In the genomic region with DNA sequence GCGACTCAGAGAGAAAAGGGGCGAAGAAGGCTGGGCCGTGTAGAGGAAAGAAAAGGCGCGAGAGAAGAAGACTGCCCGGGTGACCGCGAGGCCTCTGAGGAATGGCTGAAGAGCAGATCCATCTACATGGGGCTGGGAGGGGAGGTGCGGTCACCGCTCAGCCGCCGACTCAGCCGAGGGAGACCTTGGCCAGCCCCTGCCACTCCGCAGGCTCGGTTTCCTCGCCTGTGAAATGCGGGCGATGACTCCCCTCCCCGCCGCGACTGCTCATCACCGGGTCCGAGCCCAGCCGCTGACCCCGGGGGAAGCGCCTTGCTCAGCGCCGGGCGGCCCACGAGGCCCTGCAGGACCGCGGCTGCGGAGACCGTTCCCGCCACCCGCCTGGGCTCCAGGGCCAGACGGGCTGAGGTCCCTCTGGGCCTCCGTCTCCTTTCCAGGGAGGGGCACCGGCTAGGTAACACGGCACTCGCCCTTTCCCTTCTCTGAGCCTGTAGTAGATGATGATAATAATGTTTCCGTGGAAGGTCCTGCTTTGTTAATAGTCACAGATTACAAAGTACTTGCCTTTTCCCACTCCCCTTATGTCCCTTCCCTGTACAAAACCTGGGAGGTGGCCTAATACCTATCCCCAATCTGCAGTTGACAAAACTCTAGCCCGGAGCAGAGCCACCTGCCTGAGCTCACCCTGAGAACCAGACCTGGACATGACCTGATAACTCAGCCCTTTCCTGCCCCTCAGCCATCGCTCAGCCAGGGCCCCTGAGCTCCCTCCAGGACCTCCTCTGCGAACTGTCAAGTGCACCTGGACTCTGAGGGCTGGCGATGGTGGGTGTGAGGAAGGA, we compare ENCODE assay signal across 10 cellular contexts. TPM values are rescaled to one million over a fixed set of nuclear protein-coding genes. Genes with fewer than 3 reads are reported as not detected.
DNase-seq lines count a peak whose midpoint lies in the region; ATAC-seq and TF ChIP-seq lines count a peak whose summit lies in the region.
"Had no signal": no experiment of that assay in that cellular context is flagged by ENCODE, and none has a peak within 500 bp of the region (broad histone marks: within the 10 kb centered on the region; RNA-seq: fewer than 3 reads in every experiment).

No MANE protein-coding gene starts in this region.

- H3K27me3 ChIP-seq in body of pancreas (peaks cover 0 to 9% of the 10 kb centered on the region in 2 donors), sigmoid colon (peaks cover 4 to 48% (median 18%) of the 10 kb centered on the region in 3 donors)

- no peak overlapping the region for H3K27ac ChIP-seq in body of pancreas
- H3K27ac ChIP-seq in sigmoid colon: no peak overlapping the region
- H3K27ac ChIP-seq: SK-N-MC had no signal

- TF ChIP-seq POLR2A in body of pancreas (IDR thresholded peaks at IDR 0.05) (no peak), sigmoid colon (IDR thresholded peaks at IDR 0.05) (no peak)

- intact Hi-C loops in body of pancreas (cut with DNase I) (loop anchor here (5.0 kb wide), 1 partner anchor 45 kb away; no protein-coding TSS in a partner anchor), sigmoid colon (cut with DNase I) (loop anchor here (1.0 kb wide), 1 partner anchor 47 kb away; no protein-coding TSS in a partner anchor)

- no peak overlapping the region for H3K4me3 ChIP-seq in body of pancreas
- no peak overlapping the region for H3K4me3 ChIP-seq in sigmoid colon
- H3K4me3 ChIP-seq: SK-N-MC had no signal

- TF ChIP-seq EP300 in sigmoid colon (IDR thresholded peaks at IDR 0.05): no peak

- peak; percentile 45 for DNase-seq in AG08396 (ENCODE audit: low spot score)
- peak; percentile 42 for DNase-seq in HEK293T (ENCODE audit: extremely low spot score)
- DNase-seq in body of pancreas: no peak
- peak; percentile 53 for DNase-seq in left kidney (ENCODE audit: low read depth, low spot score)
- DNase-seq in NCI-H2081 treated with DMSO at 0.1 percent for 48 hours (lab: John Stamatoyannopoulos, UW): no peak
- no peak for DNase-seq in SKM-1 (lab: John Stamatoyannopoulos, UW; ENCODE audit: unreplicated experiment)
- no peak for DNase-seq in sigmoid colon

- H3K9me3 ChIP-seq in body of pancreas (no peaks in the 10 kb centered on the region), sigmoid colon (no peaks in the 10 kb centered on the region)

- CTCF ChIA-PET in HEK293T (lab: Yijun Ruan, JAX): interaction anchor here (0.6 to 3.4 kb wide), 13 partner anchors 9 to 93 kb away, joined by 3 to 45 read pairs (median 3); no protein-coding TSS in a partner anchor

- WGBS in body of pancreas, 2 donors: 15 to 18% methylated on average over 25 to 46 of the region's 46 CpGs
- WGBS in sigmoid colon, 2 donors: 12 to 31% methylated on average over 46 of the region's 46 CpGs

- ATAC-seq in body of pancreas (peak; percentile 50), HG03095 (IDR thresholded peaks at IDR 0.05; ENCODE audit: unreplicated experiment) (no peak)

- H3K4me1 ChIP-seq in body of pancreas (peaks cover 11% of the 10 kb centered on the region), sigmoid colon (peaks cover 0 to 11% (median 9%) of the 10 kb centered on the region in 4 donors)

- TF ChIP-seq CTCF in body of pancreas (IDR thresholded peaks at IDR 0.05): no peak
- no peak for TF ChIP-seq CTCF in sigmoid colon (IDR thresholded peaks at IDR 0.05)

- H3K36me3 ChIP-seq in body of pancreas (replicated peaks in 1 of 2; ENCODE audit: insufficient read depth in 1 of 2, low read depth in 2 of 2) (no peaks in the 10 kb centered on the region), sigmoid colon (no peaks in the 10 kb centered on the region)

- POLR2A ChIA-PET in HEK293T (lab: Yijun Ruan, JAX): no interaction called here

TF ChIP-seq in HEK293T, 16 proteins besides CTCF, POLR2A, EP300 and RAD21:
- TF ChIP-seq LEF1 (IDR thresholded peaks at IDR 0.05; ENCODE audit: borderline replicate concordance) (no peak), ARNT (IDR thresholded peaks at IDR 0.05) (no peak), ZNF384 (IDR thresholded peaks at IDR 0.05) (no peak), FOXM1 (IDR thresholded peaks at IDR 0.05; ENCODE audit: borderline replicate concordance) (no peak), TARDBP (IDR thresholded peaks at IDR 0.05) (no peak), HDGF (IDR thresholded peaks at IDR 0.05; ENCODE audit: borderline replicate concordance) (no peak), L3MBTL2 (conservative IDR thresholded peaks at IDR 0.05) (no peak), CTBP1 (IDR thresholded peaks at IDR 0.05; ENCODE audit: borderline replicate concordance) (no peak)

RNA-seq across cellular contexts. Expression of a gene that starts 1.6 kb away (rescaled TPM):
- not detected for total RNA-seq in body of pancreas
- total RNA-seq in sigmoid colon: not detected
- not detected for polyA plus RNA-seq in sigmoid colon
- total RNA-seq: temporal lobe had no signal

RNA-seq across cellular contexts. Expression of a gene that starts 16.7 kb away (rescaled TPM):
- total RNA-seq in body of pancreas (1 to 10 TPM; 2.0 to 3.6 TPM), sigmoid colon (under 1 TPM in 2 of 4 donors, not detected in 2; 0.41 to 0.83 TPM)
- polyA plus RNA-seq in sigmoid colon: 10 to 100 TPM; 12.6 to 15.3 (median 14.9) TPM
- total RNA-seq: temporal lobe had no signal

RNA-seq across cellular contexts. Expression of a gene that starts 42.3 kb away (rescaled TPM):
- total RNA-seq in body of pancreas (10 to 100 TPM in 1 of 2 donors, 1 to 10 TPM in 1; 6.0 to 13.8 TPM), sigmoid colon (under 1 TPM in 1 of 4 donors, not detected in 3; 0.28 TPM)
- 10 to 100 TPM in 1 of 3 donors, 1 to 10 TPM in 2; 1.2 to 41.9 (median 5.5) TPM for polyA plus RNA-seq in sigmoid colon

Comparison
In these comparisons a context has a peak if more than half of its experiments do, and no peak if none do; other contexts are left out.
1. DNase-seq: peak in AG08396 (single experiment), HEK293T (single experiment) and left kidney (single experiment); none in body of pancreas (0 of 4), NCI-H2081 treated with DMSO at 0.1 percent for 48 hours (single experiment), SKM-1 (single experiment) and sigmoid colon (single experiment).
2. RNA of a gene that starts 42.3 kb away (total RNA-seq): 6.0 to 13.8 TPM in body of pancreas; 0.28 TPM in sigmoid colon; every median in the first group is over 4 times any median in the second.